Comparison of ENCODE assay signal across 15 cellular contexts in the genomic region with DNA sequence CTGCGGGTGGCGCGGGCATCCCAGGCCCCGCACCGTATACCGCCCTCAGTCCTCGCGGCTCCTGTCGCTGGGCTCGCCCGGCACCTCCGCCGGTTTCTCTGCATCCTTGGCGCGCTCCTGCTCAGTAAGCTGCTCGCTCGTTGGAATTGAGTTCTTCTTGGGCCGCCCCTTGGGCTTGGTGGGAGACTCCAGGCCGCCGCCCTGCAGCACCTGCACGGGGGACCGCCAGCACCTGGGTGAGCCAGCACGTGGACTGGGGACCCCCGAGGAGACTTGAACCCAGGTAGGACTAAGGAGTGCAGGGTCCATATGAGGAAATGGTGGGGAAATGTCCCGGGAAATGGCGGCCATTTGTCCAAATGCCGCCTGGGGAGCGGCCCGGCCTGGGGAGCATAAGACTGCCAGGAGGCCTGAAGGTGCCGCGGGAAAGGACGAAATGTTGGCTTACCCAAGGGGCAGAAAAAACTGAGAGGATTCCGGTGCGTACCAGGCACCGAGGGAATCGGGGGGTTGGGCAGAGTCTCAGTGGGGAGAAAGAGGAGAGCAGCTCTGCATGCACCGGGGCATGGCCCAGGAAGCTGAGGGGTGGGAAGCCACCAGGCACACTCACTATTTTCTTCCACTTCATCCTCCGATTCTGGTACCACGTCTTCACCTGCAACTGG. TPM values are rescaled to one million over a fixed set of nuclear protein-coding genes. Genes with fewer than 3 reads are reported as not detected.
A peak's percentile ranks its signal among the peaks of the same experiment; 100 is the strongest.
DNase-seq lines count a peak whose midpoint lies in the region; ATAC-seq lines count a peak whose summit lies in the region.
"Had no signal": no experiment of that assay in that cellular context is flagged by ENCODE, and none has a peak within 500 bp of the region (broad histone marks: within the 10 kb centered on the region; RNA-seq: fewer than 3 reads in every experiment).

No MANE protein-coding gene starts in this region.

- H3K36me3 Mint-ChIP-seq in activated T-cell treated with anti-CD3 and anti-CD28 coated beads, Interleukin-2, amount 50 U/mL, for 72 hours (ENCODE audit: insufficient read depth in 2 of 2) = peaks cover 2% of the 10 kb centered on the region in 2 donors
- no peaks in the 10 kb centered on the region for H3K36me3 Mint-ChIP-seq in stimulated activated memory B cell treated with anti-CD40 and anti-IgM and Interleukin-4, amounts not matched to agents 10 μg/mL and 1 μg/mL and 100 μg/mL, for 72 hours

- H3K4me1 Mint-ChIP-seq in activated T-cell treated with anti-CD3 and anti-CD28 coated beads, Interleukin-2, amount 50 U/mL, for 72 hours (ENCODE audit: low read depth) = peaks cover 61% of the 10 kb centered on the region
- peaks cover 69% of the 10 kb centered on the region for H3K4me1 Mint-ChIP-seq in stimulated activated memory B cell treated with anti-CD40 and anti-IgM and Interleukin-4, amounts not matched to agents 10 μg/mL and 1 μg/mL and 100 μg/mL, for 72 hours

- peak; percentile 61 for DNase-seq in activated CD8-positive, alpha-beta memory T cell treated with anti-CD3 and anti-CD28 coated beads for 24 hours
- no peak for DNase-seq in activated CD8-positive, alpha-beta memory T cell treated with anti-CD3 and anti-CD28 coated beads, Interleukin-2, amount 50 U/mL, for 4 hours
- DNase-seq in activated T-cell treated with anti-CD3 and anti-CD28 coated beads, Interleukin-2, amount 50 U/mL, for 72 hours = no peak
- DNase-seq in left kidney (ENCODE audit: low read depth, low spot score) = peak; percentile 26
- DNase-seq in cerebellum (ENCODE audit: low spot score) = no peak
- no peak for DNase-seq in C1 segment of cervical spinal cord (lab: John Stamatoyannopoulos, UW)
- DNase-seq: ACHN, MG63, nucleus accumbens, PC-9, substantia nigra, T1000 had no signal

- peaks cover 84% of the 10 kb centered on the region for H3K27me3 Mint-ChIP-seq in activated T-cell treated with anti-CD3 and anti-CD28 coated beads, Interleukin-2, amount 50 U/mL, for 72 hours (ENCODE audit: low read depth)
- peaks cover 94% of the 10 kb centered on the region for H3K27me3 Mint-ChIP-seq in stimulated activated memory B cell treated with anti-CD40 and anti-IgM and Interleukin-4, amounts not matched to agents 10 μg/mL and 1 μg/mL and 100 μg/mL, for 72 hours

- peak overlapping the region; percentile 19 for H3K27ac Mint-ChIP-seq in activated T-cell treated with anti-CD3 and anti-CD28 coated beads, Interleukin-2, amount 50 U/mL, for 72 hours
- no peak overlapping the region for H3K27ac Mint-ChIP-seq in stimulated activated memory B cell treated with anti-CD40 and anti-IgM and Interleukin-4, amounts not matched to agents 10 μg/mL and 1 μg/mL and 100 μg/mL, for 72 hours

- ATAC-seq in activated T-cell treated with anti-CD3 and anti-CD28 coated beads, Interleukin-2, amount 50 U/mL, for 72 hours (replicated peaks in 1 of 2) = no peak
- no peak for ATAC-seq in stimulated activated memory B cell treated with anti-CD40 and anti-IgM and Interleukin-4, amounts not matched to agents 10 μg/mL and 1 μg/mL and 100 μg/mL, for 72 hours
- no peak for ATAC-seq in HG02981 (IDR thresholded peaks at IDR 0.05; ENCODE audit: unreplicated experiment)

- H3K4me3 Mint-ChIP-seq in activated T-cell treated with anti-CD3 and anti-CD28 coated beads, Interleukin-2, amount 50 U/mL, for 72 hours = peak overlapping the region; percentile 64 to 83
- H3K4me3 Mint-ChIP-seq in stimulated activated memory B cell treated with anti-CD40 and anti-IgM and Interleukin-4, amounts not matched to agents 10 μg/mL and 1 μg/mL and 100 μg/mL, for 72 hours = peak overlapping the region; percentile 31

- no peaks in the 10 kb centered on the region for H3K9me3 Mint-ChIP-seq in activated T-cell treated with anti-CD3 and anti-CD28 coated beads, Interleukin-2, amount 50 U/mL, for 72 hours
- peaks cover 2% of the 10 kb centered on the region for H3K9me3 Mint-ChIP-seq in stimulated activated memory B cell treated with anti-CD40 and anti-IgM and Interleukin-4, amounts not matched to agents 10 μg/mL and 1 μg/mL and 100 μg/mL, for 72 hours

RNA-seq across cellular contexts. Expression of a gene that starts 2.9 kb away (rescaled TPM):
- 1 to 10 TPM in 1 of 2 donors, under 1 TPM in 1; 0.38 to 1.7 TPM for total RNA-seq in activated T-cell treated with anti-CD3 and anti-CD28 coated beads, Interleukin-2, amount 50 U/mL, for 72 hours
- total RNA-seq in cerebellum = not detected
- total RNA-seq: bronchial epithelial cell, PC-9 had no signal

Comparison
In these comparisons a context has a peak if more than half of its experiments do, and no peak if none do; other contexts are left out.
1. DNase-seq: peak in activated CD8-positive, alpha-beta memory T cell treated with anti-CD3 and anti-CD28 coated beads for 24 hours (single experiment) and left kidney (single experiment); none in activated CD8-positive, alpha-beta memory T cell treated with anti-CD3 and anti-CD28 coated beads, Interleukin-2, amount 50 U/mL, for 4 hours (single experiment), activated T-cell treated with anti-CD3 and anti-CD28 coated beads, Interleukin-2, amount 50 U/mL, for 72 hours (0 of 2), cerebellum (single experiment) and C1 segment of cervical spinal cord (0 of 14).